ENCODE assay signal across 7 cellular contexts in the genomic region with DNA sequence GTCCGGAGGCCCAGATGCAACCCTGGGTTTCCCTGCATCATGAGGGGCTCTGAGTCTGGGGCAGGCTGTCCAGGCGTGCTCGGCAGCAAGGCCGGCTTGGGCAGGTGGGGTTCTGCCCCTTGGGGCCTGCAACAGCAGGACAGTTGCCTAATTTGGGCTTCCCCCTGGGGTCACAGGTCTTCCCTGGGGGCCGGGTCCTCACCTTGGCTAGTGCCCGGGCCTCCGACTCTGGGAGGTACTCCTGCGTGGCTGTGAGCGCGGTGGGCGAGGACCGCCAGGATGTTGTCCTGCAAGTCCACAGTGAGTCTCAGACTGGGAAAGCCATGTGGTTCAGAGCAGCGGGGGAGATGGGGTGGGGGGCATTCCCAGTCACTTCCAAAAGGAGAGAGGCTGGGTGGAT.
"Had no signal": no experiment of that assay in that cellular context is flagged by ENCODE, and none has a peak within 500 bp of the region (broad histone marks: within the 10 kb centered on the region; RNA-seq: fewer than 3 reads in every experiment).

No MANE protein-coding gene starts in this region.

- FAIRE-seq: G401.6, GM12878, GM12891, GM12892, GM18507 had no signal

- ATAC-seq: GM12878 had no signal

- DNase-seq: GDM1, GF-D8 had no signal

- H3K4me3 ChIP-seq: GM12878 had no signal
